Comparison of ENCODE assay signal across 22 cellular contexts in genomic region chr12:41552507-41553047, GRCh38.
A peak's percentile ranks its signal among the peaks of the same experiment; 100 is the strongest.
DNase-seq lines count a peak whose midpoint lies in the region; ATAC-seq, FAIRE-seq and TF ChIP-seq lines count a peak whose summit lies in the region.
"Had no signal": no experiment of that assay in that cellular context is flagged by ENCODE, and none has a peak within 500 bp of the region (broad histone marks: within the 10 kb centered on the region; RNA-seq: fewer than 3 reads in every experiment).

No MANE protein-coding gene starts in this region.

- H3K9me3 ChIP-seq in astrocyte (ENCODE audit: insufficient read depth, low read depth, low read length) = no peaks in the 10 kb centered on the region
- H3K9me3 ChIP-seq: esophagus muscularis mucosa, testis had no signal

- no peak overlapping the region for H3K27ac Mint-ChIP-seq in astrocyte (ENCODE audit: unreplicated experiment)
- no peak overlapping the region for H3K27ac Mint-ChIP-seq in activated CD8-positive, alpha-beta memory T cell treated with anti-CD3 and anti-CD28 coated beads, Interleukin-2, amount 10 ng/mL, durations not matched to agents 7 days and 5 days
- H3K27ac Mint-ChIP-seq: activated CD4-positive, alpha-beta T cell treated with anti-CD3 and anti-CD28 coated beads, Interleukin-2, amount 10 ng/mL, durations not matched to agents 7 days and 5 days; CD4-positive, alpha-beta T cell had no signal

- no peak overlapping the region for H3K9ac ChIP-seq in astrocyte (ENCODE audit: low read length)

- H3K36me3 Mint-ChIP-seq in astrocyte (ENCODE audit: low read depth, unreplicated experiment) = no peaks in the 10 kb centered on the region
- no peaks in the 10 kb centered on the region for H3K36me3 Mint-ChIP-seq in activated CD8-positive, alpha-beta memory T cell treated with anti-CD3 and anti-CD28 coated beads, Interleukin-2, amount 10 ng/mL, durations not matched to agents 7 days and 5 days

- CTCF ChIA-PET in activated CD8-positive, alpha-beta memory T cell treated with anti-CD3 and anti-CD28 coated beads, Interleukin-2, amount 10 ng/mL, durations not matched to agents 7 days and 5 days (lab: Charles Lee) = no interaction called here

- H3K4me1 Mint-ChIP-seq in astrocyte (ENCODE audit: low read depth, unreplicated experiment) = no peaks in the 10 kb centered on the region
- no peaks in the 10 kb centered on the region for H3K4me1 Mint-ChIP-seq in activated CD8-positive, alpha-beta memory T cell treated with anti-CD3 and anti-CD28 coated beads, Interleukin-2, amount 10 ng/mL, durations not matched to agents 7 days and 5 days
- H3K4me1 Mint-ChIP-seq: activated CD4-positive, alpha-beta T cell treated with anti-CD3 and anti-CD28 coated beads, Interleukin-2, amount 10 ng/mL, durations not matched to agents 7 days and 5 days had no signal

- H3K27ac ChIP-seq in astrocyte (ENCODE audit: low read depth, low read length) = no peak overlapping the region
- H3K27ac ChIP-seq: esophagus muscularis mucosa, testis had no signal

- TF ChIP-seq CTCF in astrocyte (IDR thresholded peaks at IDR 0.05; ENCODE audit: insufficient read depth, low read depth, low read length) = no peak

- H3K79me2 ChIP-seq in astrocyte (ENCODE audit: insufficient read depth, low read length) = no peaks in the 10 kb centered on the region

- H2AFZ ChIP-seq in astrocyte (ENCODE audit: low read depth, low read length) = no peak overlapping the region

- no peaks in the 10 kb centered on the region for H3K36me3 ChIP-seq in astrocyte (ENCODE audit: insufficient read depth, low read length)

- no peak for FAIRE-seq in astrocyte (lab: Jason Lieb, UNC)

- H4K20me1 ChIP-seq in astrocyte (ENCODE audit: insufficient read depth, low read length) = no peaks in the 10 kb centered on the region

- H3K9me3 Mint-ChIP-seq in astrocyte (ENCODE audit: unreplicated experiment) = no peaks in the 10 kb centered on the region
- H3K9me3 Mint-ChIP-seq in activated CD8-positive, alpha-beta memory T cell treated with anti-CD3 and anti-CD28 coated beads, Interleukin-2, amount 10 ng/mL, durations not matched to agents 7 days and 5 days (ENCODE audit: low read depth) = no peaks in the 10 kb centered on the region
- H3K9me3 Mint-ChIP-seq: activated CD4-positive, alpha-beta T cell treated with anti-CD3 and anti-CD28 coated beads, Interleukin-2, amount 10 ng/mL, durations not matched to agents 7 days and 5 days; CD4-positive, alpha-beta T cell had no signal

- H3K27me3 Mint-ChIP-seq in astrocyte (ENCODE audit: low read depth, unreplicated experiment) = no peaks in the 10 kb centered on the region
- peaks cover 6% of the 10 kb centered on the region for H3K27me3 Mint-ChIP-seq in activated CD8-positive, alpha-beta memory T cell treated with anti-CD3 and anti-CD28 coated beads, Interleukin-2, amount 10 ng/mL, durations not matched to agents 7 days and 5 days
- H3K27me3 Mint-ChIP-seq: activated CD4-positive, alpha-beta T cell treated with anti-CD3 and anti-CD28 coated beads, Interleukin-2, amount 10 ng/mL, durations not matched to agents 7 days and 5 days had no signal

- no peak overlapping the region for H3K4me2 ChIP-seq in astrocyte (ENCODE audit: low read length)

- no peak overlapping the region for H3K4me3 Mint-ChIP-seq in astrocyte (ENCODE audit: unreplicated experiment)
- no peak overlapping the region for H3K4me3 Mint-ChIP-seq in activated CD8-positive, alpha-beta memory T cell treated with anti-CD3 and anti-CD28 coated beads, Interleukin-2, amount 10 ng/mL, durations not matched to agents 7 days and 5 days
- H3K4me3 Mint-ChIP-seq: activated CD4-positive, alpha-beta T cell treated with anti-CD3 and anti-CD28 coated beads, Interleukin-2, amount 10 ng/mL, durations not matched to agents 7 days and 5 days; CD4-positive, alpha-beta T cell had no signal

- no peaks in the 10 kb centered on the region for H3K27me3 ChIP-seq in astrocyte (ENCODE audit: insufficient read depth, low read length)
- H3K27me3 ChIP-seq: esophagus muscularis mucosa, testis had no signal

- H3K4me1 ChIP-seq in astrocyte (ENCODE audit: insufficient read depth, low read length) = no peaks in the 10 kb centered on the region
- H3K4me1 ChIP-seq: testis had no signal

- H3K4me3 ChIP-seq in astrocyte (ENCODE audit: insufficient read depth, low read depth, low read length) = no peak overlapping the region
- H3K4me3 ChIP-seq: esophagus muscularis mucosa, lung, testis had no signal

- no peak for ATAC-seq in activated CD8-positive, alpha-beta memory T cell treated with anti-CD3 and anti-CD28 coated beads, Interleukin-2, amount 10 ng/mL, durations not matched to agents 7 days and 5 days
- ATAC-seq in GM19395 (IDR thresholded peaks at IDR 0.05; ENCODE audit: unreplicated experiment) = no peak
- ATAC-seq: right cardiac atrium had no signal

- peak; percentile 13 for DNase-seq in ELR (ENCODE audit: low read depth)
- DNase-seq in NCI-H1417 treated with DMSO at 0.1 percent for 48 hours (lab: John Stamatoyannopoulos, UW) = peak; percentile 45
- peak; percentile 51 for DNase-seq in astrocyte (ENCODE audit: low read depth)
- DNase-seq in left kidney (ENCODE audit: low read depth, low spot score) = peak; percentile 9
- no peak for DNase-seq in activated CD8-positive, alpha-beta memory T cell treated with anti-CD3 and anti-CD28 coated beads, Interleukin-2, amount 10 ng/mL, durations not matched to agents 7 days and 5 days
- DNase-seq in COLO668 (lab: John Stamatoyannopoulos, UW; ENCODE audit: unreplicated experiment) = no peak
- no peak for DNase-seq in NCI-H2081 (lab: John Stamatoyannopoulos, UW)
- DNase-seq: activated CD4-positive, alpha-beta T cell treated with anti-CD3 and anti-CD28 coated beads, Interleukin-2, amount 10 ng/mL, durations not matched to agents 7 days and 5 days; activated CD8-positive, alpha-beta memory T cell treated with anti-CD3 and anti-CD28 coated beads, Interleukin-2, amount 50 U/mL, for 4 hours; activated effector memory CD4-positive, alpha-beta T cell treated with anti-CD3 and anti-CD28 coated beads, Interleukin-2, amount 50 U/mL, for 16 hours; CD4-positive, alpha-beta T cell; central memory CD4-positive, alpha-beta T cell; DMS79 treated with DMSO at 0.1 percent for 48 hours; Karpas-422; occipital lobe; right cardiac atrium; SHP77 treated with DMSO at 0.1 percent for 48 hours; T-helper 1 cell; testis had no signal

Comparison
In these comparisons a context has a peak if more than half of its experiments do, and no peak if none do; other contexts are left out.
1. DNase-seq: peak in ELR (single experiment), NCI-H1417 treated with DMSO at 0.1 percent for 48 hours (single experiment), astrocyte (single experiment) and left kidney (single experiment); none in activated CD8-positive, alpha-beta memory T cell treated with anti-CD3 and anti-CD28 coated beads, Interleukin-2, amount 10 ng/mL, durations not matched to agents 7 days and 5 days (single experiment), COLO668 (single experiment) and NCI-H2081 (0 of 2).